19 cellular contexts compared by ENCODE assay signal in the genomic region with DNA sequence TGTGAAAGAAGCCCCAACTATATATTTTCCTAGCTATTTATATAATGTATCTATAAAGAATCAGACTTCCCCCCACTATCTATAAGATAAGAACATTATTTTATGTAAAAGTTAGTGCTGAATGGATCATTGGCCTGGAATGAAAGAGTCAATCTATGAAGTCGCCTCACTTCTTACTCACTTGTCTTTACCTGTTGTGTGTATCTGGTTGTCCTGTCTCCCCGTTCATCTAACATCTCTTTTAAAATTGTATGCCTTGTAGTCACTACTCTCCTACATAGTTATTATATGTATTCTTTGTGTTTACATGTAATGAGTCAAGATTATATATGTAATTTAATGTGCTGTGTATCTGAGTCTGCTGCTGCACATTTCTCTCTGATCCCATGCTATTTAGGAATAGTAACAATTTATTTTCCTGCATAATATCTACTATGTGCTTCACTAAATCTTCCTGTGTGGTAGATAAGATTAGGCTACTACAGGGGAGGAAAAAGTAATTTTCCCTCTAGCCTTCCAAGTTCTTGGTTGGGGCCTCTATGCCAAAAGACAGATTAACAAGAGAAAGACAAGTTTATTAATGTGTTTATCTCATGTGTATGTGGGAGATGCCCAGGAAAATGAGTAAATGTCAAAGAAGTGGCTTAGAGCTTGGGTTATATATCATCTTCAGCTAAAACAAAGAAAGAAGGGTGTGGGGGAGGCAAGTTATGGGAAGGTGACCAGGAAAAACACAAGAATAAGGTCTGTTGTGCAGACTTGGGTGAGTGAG.
"Had no signal": no experiment of that assay in that cellular context is flagged by ENCODE, and none has a peak within 500 bp of the region (broad histone marks: within the 10 kb centered on the region; RNA-seq: fewer than 3 reads in every experiment).

No MANE protein-coding gene starts in this region.

- H3K27ac ChIP-seq: RWPE1 had no signal

- DNase-seq: KBM-7, NCI-H1092, NCI-H1105 treated with DMSO at 0.1 percent for 48 hours, NCI-H1417 treated with DMSO at 0.1 percent for 48 hours, NCI-H146, NCI-H1694 treated with DMSO at 0.1 percent for 48 hours, NCI-H1930, NCI-H2081, NCI-H2107, NCI-H2227 treated with DMSO at 0.1 percent for 48 hours, NCI-H446, NCI-H510A, NCI-H524 treated with DMSO at 0.1 percent for 48 hours, NCI-H69, NCI-H774, SHP77 had no signal

- ATAC-seq: Panc1, SK-N-SH treated with all-trans-retinoic acid at 6 μM for 48 hours had no signal
